28 cellular contexts compared by ENCODE assay signal in the genomic region with DNA sequence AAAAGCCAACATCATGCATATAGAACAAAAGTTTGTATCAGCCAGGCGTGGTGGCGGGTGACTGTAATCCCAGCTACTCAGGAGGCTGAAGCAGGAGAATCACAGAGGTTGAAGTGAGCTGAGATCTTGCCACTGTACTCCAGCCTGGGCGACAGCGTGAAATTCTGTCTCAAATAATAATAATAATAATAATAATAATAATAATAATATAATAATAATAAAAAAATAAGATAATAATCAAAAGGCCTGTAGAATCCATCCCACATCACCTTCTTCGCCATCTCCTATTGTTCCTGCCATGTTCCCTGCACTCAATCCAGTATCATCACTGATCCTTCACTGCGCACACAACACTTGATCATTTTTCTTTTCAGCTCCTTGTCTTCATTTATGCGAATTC.
"Had no signal": no experiment of that assay in that cellular context is flagged by ENCODE, and none has a peak within 500 bp of the region (broad histone marks: within the 10 kb centered on the region; RNA-seq: fewer than 3 reads in every experiment).

No MANE protein-coding gene starts in this region.

- H3K4me1 ChIP-seq: stomach, suprapubic skin, testis, thyroid gland, tibial artery, tibial nerve, transverse colon, upper lobe of left lung, upper lobe of right lung, uterus, vagina had no signal

- H3K9me3 Mint-ChIP-seq: stimulated activated effector memory CD8-positive, alpha-beta T cell treated with anti-CD3 and anti-CD28 coated beads, Interleukin-12 subunit alpha, Interleukin-12 subunit beta, amount 100 ng/mL, for 72 hours; stimulated activated memory B cell treated with anti-CD40 and anti-IgM and Interleukin-4, amounts not matched to agents 10 μg/mL and 1 μg/mL and 100 μg/mL, for 72 hours; stimulated activated naive CD8-positive, alpha-beta T cell treated with anti-CD3 and anti-CD28 coated beads, Interleukin-15, amount 100 ng/mL, for 72 hours; stimulated activated naive CD8-positive, alpha-beta T cell treated with anti-CD3 and anti-CD28 coated beads, Interleukin-15, Interleukin-2, amounts not matched to agents 100 ng/mL and 50 ng/mL, for 24 hours; type B pancreatic cell had no signal

- H3K4me1 Mint-ChIP-seq: stimulated activated effector memory CD8-positive, alpha-beta T cell treated with anti-CD3 and anti-CD28 coated beads, Interleukin-12 subunit alpha, Interleukin-12 subunit beta, amount 100 ng/mL, for 72 hours; stimulated activated memory B cell treated with anti-CD40 and anti-IgM and Interleukin-4, amounts not matched to agents 10 μg/mL and 1 μg/mL and 100 μg/mL, for 72 hours; stimulated activated naive B cell treated with anti-CD40 and anti-IgM and Interleukin-4, amounts not matched to agents 10 μg/mL and 1 μg/mL and 100 μg/mL, for 72 hours; stimulated activated naive CD8-positive, alpha-beta T cell treated with anti-CD3 and anti-CD28 coated beads, Interleukin-15, amount 100 ng/mL, for 72 hours had no signal

- H3K27me3 ChIP-seq: stomach, suprapubic skin, testis, thyroid gland, tibial artery, tibial nerve, transverse colon, upper lobe of left lung, upper lobe of right lung, uterus, vagina had no signal

- H3K27ac Mint-ChIP-seq: stimulated activated effector memory CD8-positive, alpha-beta T cell treated with anti-CD3 and anti-CD28 coated beads, Interleukin-12 subunit alpha, Interleukin-12 subunit beta, amount 100 ng/mL, for 72 hours; stimulated activated memory B cell treated with anti-CD40 and anti-IgM and Interleukin-4, amounts not matched to agents 10 μg/mL and 1 μg/mL and 100 μg/mL, for 72 hours; stimulated activated naive B cell treated with anti-CD40 and anti-IgM and Interleukin-4, amounts not matched to agents 10 μg/mL and 1 μg/mL and 100 μg/mL, for 72 hours; stimulated activated naive CD8-positive, alpha-beta T cell treated with anti-CD3 and anti-CD28 coated beads, Interleukin-15, Interleukin-2, amounts not matched to agents 100 ng/mL and 50 ng/mL, for 24 hours; type B pancreatic cell had no signal

- H3K27me3 Mint-ChIP-seq: stimulated activated memory B cell treated with anti-CD40 and anti-IgM and Interleukin-4, amounts not matched to agents 10 μg/mL and 1 μg/mL and 100 μg/mL, for 72 hours had no signal

- H3K4me3 Mint-ChIP-seq: stimulated activated effector memory CD8-positive, alpha-beta T cell treated with anti-CD3 and anti-CD28 coated beads, Interleukin-12 subunit alpha, Interleukin-12 subunit beta, amount 100 ng/mL, for 72 hours; stimulated activated memory B cell treated with anti-CD40 and anti-IgM and Interleukin-4, amounts not matched to agents 10 μg/mL and 1 μg/mL and 100 μg/mL, for 72 hours; stimulated activated naive B cell treated with anti-CD40 and anti-IgM and Interleukin-4, amounts not matched to agents 10 μg/mL and 1 μg/mL and 100 μg/mL, for 72 hours; stimulated activated naive CD8-positive, alpha-beta T cell treated with anti-CD3 and anti-CD28 coated beads, Interleukin-15, amount 100 ng/mL, for 72 hours; stimulated activated naive CD8-positive, alpha-beta T cell treated with anti-CD3 and anti-CD28 coated beads, Interleukin-15, Interleukin-2, amounts not matched to agents 100 ng/mL and 50 ng/mL, for 24 hours; type B pancreatic cell had no signal

- H3K9me3 ChIP-seq: stomach, testis, thoracic aorta, thyroid gland, tibial artery, tibial nerve, transverse colon, upper lobe of left lung, upper lobe of right lung, uterus, vagina had no signal

- ATAC-seq: stimulated activated effector memory CD8-positive, alpha-beta T cell treated with anti-CD3 and anti-CD28 coated beads, Interleukin-12 subunit alpha, Interleukin-12 subunit beta, amount 100 ng/mL, for 72 hours; stimulated activated memory B cell treated with anti-CD40 and anti-IgM and Interleukin-4, amounts not matched to agents 10 μg/mL and 1 μg/mL and 100 μg/mL, for 72 hours; stimulated activated naive B cell treated with anti-CD40 and anti-IgM and Interleukin-4, amounts not matched to agents 10 μg/mL and 1 μg/mL and 100 μg/mL, for 72 hours; stimulated activated naive CD8-positive, alpha-beta T cell treated with anti-CD3 and anti-CD28 coated beads, Interleukin-15, amount 100 ng/mL, for 72 hours; stimulated activated naive CD8-positive, alpha-beta T cell treated with anti-CD3 and anti-CD28 coated beads, Interleukin-15, Interleukin-2, amounts not matched to agents 100 U/mL and 50 U/mL, for 24 hours; upper lobe of right lung had no signal

- DNase-seq: stimulated activated CD4-positive, alpha-beta T cell treated with anti-CD3 and anti-CD28 coated beads, Interleukin-2, amount 100 ng/mL, for 48 hours; stimulated activated CD4-positive, alpha-beta T cell treated with anti-CD3 and anti-CD28 coated beads, Interleukin-4, amount 100 ng/mL, for 1 hour; stimulated activated CD4-positive, alpha-beta T cell treated with anti-CD3 and anti-CD28 coated beads, Interleukin-4, amount 100 ng/mL, for 24 hours; stimulated activated CD4-positive, alpha-beta T cell treated with anti-CD3 and anti-CD28 coated beads, Interleukin-4, amount 100 ng/mL, for 4 hours; stimulated activated CD8-positive, alpha-beta memory T cell treated with anti-CD3 and anti-CD28 coated beads, Interleukin-4, amount 100 ng/mL, for 48 hours; stimulated activated naive B cell treated with anti-CD40 and anti-IgM and Interleukin-4, amounts not matched to agents 10 μg/mL and 1 μg/mL and 100 μg/mL, for 72 hours; stimulated activated naive CD4-positive, alpha-beta T cell; stimulated activated naive CD4-positive, alpha-beta T cell treated with Interleukin-2 at 50 U/mL for 16 hours; stimulated activated naive CD8-positive, alpha-beta T cell treated with anti-CD3 and anti-CD28 coated beads, Interleukin-15, amount 100 ng/mL, for 72 hours; stimulated activated naive CD8-positive, alpha-beta T cell treated with anti-CD3 and anti-CD28 coated beads, Interleukin-15, Interleukin-2, amounts not matched to agents 100 U/mL and 50 U/mL, for 24 hours; stomach; substantia nigra; testis; thyroid gland; tibial artery; transverse colon; trophoblast cell; upper lobe of left lung; upper lobe of right lung; uterus had no signal

- H3K36me3 Mint-ChIP-seq: stimulated activated effector memory CD8-positive, alpha-beta T cell treated with anti-CD3 and anti-CD28 coated beads, Interleukin-12 subunit alpha, Interleukin-12 subunit beta, amount 100 ng/mL, for 72 hours; stimulated activated memory B cell treated with anti-CD40 and anti-IgM and Interleukin-4, amounts not matched to agents 10 μg/mL and 1 μg/mL and 100 μg/mL, for 72 hours; stimulated activated naive B cell treated with anti-CD40 and anti-IgM and Interleukin-4, amounts not matched to agents 10 μg/mL and 1 μg/mL and 100 μg/mL, for 72 hours; type B pancreatic cell had no signal

- H3K27ac ChIP-seq: stomach, suprapubic skin, testis, thoracic aorta, thyroid gland, tibial artery, tibial nerve, transverse colon, upper lobe of left lung, upper lobe of right lung, uterus, vagina had no signal

- H3K36me3 ChIP-seq: stomach, suprapubic skin, thoracic aorta, thyroid gland, tibial artery, tibial nerve, transverse colon, upper lobe of left lung, upper lobe of right lung, uterus, vagina had no signal

- H3K4me3 ChIP-seq: stomach, suprapubic skin, testis, thoracic aorta, thyroid gland, tibial artery, tibial nerve, transverse colon, upper lobe of left lung, upper lobe of right lung, uterus, vagina had no signal
